8 cellular contexts compared by ENCODE assay signal in the genomic region with DNA sequence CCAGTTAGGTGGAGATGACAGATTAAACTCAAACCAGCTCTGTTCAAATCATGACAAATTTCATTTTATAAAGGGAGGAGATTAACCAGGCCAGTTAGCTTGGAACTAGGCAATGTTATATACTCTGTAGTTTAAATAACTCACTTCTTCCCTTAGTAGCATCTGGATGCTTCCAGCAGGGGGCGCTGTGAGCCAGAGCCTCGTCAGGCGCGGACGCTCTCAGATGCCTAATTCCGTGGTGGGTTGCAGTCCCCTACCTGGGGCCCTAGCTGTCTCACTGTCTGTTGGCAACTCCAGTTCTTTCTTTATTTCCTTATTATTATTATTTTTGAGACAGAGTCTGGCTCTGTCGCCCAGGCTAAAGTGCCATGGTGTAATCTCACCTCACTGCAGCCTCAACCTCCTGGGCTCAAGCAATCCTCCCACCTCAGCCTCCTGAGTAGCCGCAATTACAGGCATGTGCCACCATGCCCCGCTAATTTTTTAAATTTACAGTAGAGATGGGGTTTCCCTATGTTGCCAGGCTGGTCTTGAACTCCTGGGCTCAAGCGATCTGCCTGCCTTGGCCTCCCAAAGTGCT. TPM values are rescaled to one million over a fixed set of nuclear protein-coding genes. Genes with fewer than 3 reads are reported as not detected.
DNase-seq lines count a peak whose midpoint lies in the region; ATAC-seq and TF ChIP-seq lines count a peak whose summit lies in the region.

No MANE protein-coding gene starts in this region.

- 0 out of 2 replicates have a peak, but pooled peaks cover 5% of the 10 kb centered on the region for H3K27me3 ChIP-seq in BJ (ENCODE audit: control insufficient read depth, insufficient read depth, low read length)
- peaks cover 4% of the 10 kb centered on the region for H3K27me3 ChIP-seq in HAP-1 (ENCODE audit: low read depth)
- H3K27me3 ChIP-seq in Panc1 (ENCODE audit: control insufficient read depth, insufficient read depth, low read length), result no peaks in the 10 kb centered on the region; the same call in 1 of the 2 replicates
- peaks cover 15% of the 10 kb centered on the region for H3K27me3 ChIP-seq in osteoblast (ENCODE audit: insufficient read depth, low read length)
- H3K27me3 ChIP-seq in thyroid gland, result no peaks in the 10 kb centered on the region

- no TSS peak for BruUV-seq in Panc1 (replicated peaks; lab: Mats Ljungman, UMichigan)

- H3K79me2 ChIP-seq in osteoblast (ENCODE audit: insufficient read depth, low read length), result no peaks in the 10 kb centered on the region

- no peak overlapping the region for H3K27ac ChIP-seq in Panc1 (ENCODE audit: low read length)
- no peak overlapping the region for H3K27ac ChIP-seq in osteoblast (ENCODE audit: low read depth, low read length)
- no peak overlapping the region for H3K27ac ChIP-seq in thyroid gland

- H3K4me3 ChIP-seq in BJ (ENCODE audit: low read depth, low read length), result no peak overlapping the region
- no peak overlapping the region for H3K4me3 ChIP-seq in HAP-1
- H3K4me3 ChIP-seq in Panc1 (ENCODE audit: low read depth in 2 of 2, low read length in 2 of 2), result no peak overlapping the region
- no peak overlapping the region for H3K4me3 ChIP-seq in osteoblast (ENCODE audit: insufficient read depth, low read length)
- no peak overlapping the region for H3K4me3 ChIP-seq in thyroid gland (replicated peaks in 1 of 3)

- H3K9me3 ChIP-seq in HAP-1 (no peaks in the 10 kb centered on the region), Panc1 (ENCODE audit: control insufficient read depth, insufficient read depth, low read depth, low read length) (no peaks in the 10 kb centered on the region), osteoblast (ENCODE audit: low read depth, low read length) (no peaks in the 10 kb centered on the region), thyroid gland (no peaks in the 10 kb centered on the region)

- in situ Hi-C loops in HAP-1 (cut with MboI; ENCODE audit: low sequenced_read_pairs) (no loop called here), Panc1 (cut with HindIII; ENCODE audit: low pct_unique_long_range_greater_than_20kb, low sequenced_read_pairs) (no loop called here)

- no peaks in the 10 kb centered on the region for H3K36me3 ChIP-seq in BJ (ENCODE audit: control insufficient read depth, insufficient read depth, low read length)
- no peaks in the 10 kb centered on the region for H3K36me3 ChIP-seq in HAP-1 (replicated peaks)
- H3K36me3 ChIP-seq in Panc1 (ENCODE audit: control insufficient read depth, insufficient read depth, low read length), result no peaks in the 10 kb centered on the region
- H3K36me3 ChIP-seq in osteoblast (ENCODE audit: insufficient read depth, low read length), result no peaks in the 10 kb centered on the region
- no peaks in the 10 kb centered on the region for H3K36me3 ChIP-seq in thyroid gland

- no peak overlapping the region for H2AFZ ChIP-seq in osteoblast (ENCODE audit: low read length)

- TF ChIP-seq CTCF in BJ (IDR thresholded peaks at IDR 0.05; ENCODE audit: insufficient read depth, low read depth, low read length) (peak; percentile 88), Panc1 (IDR thresholded peaks at IDR 0.05) (peak; percentile 88), osteoblast (IDR thresholded peaks at IDR 0.05; ENCODE audit: extremely low read depth, low read depth, low read length) (peak; percentile 87), thyroid gland (IDR thresholded peaks at IDR 0.05) (peak; percentile 68 to 88 (median 81))

- H3K4me1 ChIP-seq in HAP-1 (no peaks in the 10 kb centered on the region), Panc1 (ENCODE audit: control insufficient read depth, insufficient read depth, low read length) (no peaks in the 10 kb centered on the region), osteoblast (ENCODE audit: insufficient read depth, low read length) (no peaks in the 10 kb centered on the region), thyroid gland (no peaks in the 10 kb centered on the region)

- ATAC-seq in Panc1, result peak; percentile 87

- WGBS in thyroid gland, 2 donors, result 33 to 35% methylated on average over 10 of the region's 10 CpGs

- POLR2A ChIA-PET in BJ (lab: Charles Lee) (no interaction called here), Panc1 (lab: Charles Lee) (no interaction called here)

- no peak for DNase-seq in BJ (ENCODE audit: low read depth)
- DNase-seq in HAP-1 (ENCODE audit: low spot score in 2 of 2), result peak; percentile 51 to 85
- no peak for DNase-seq in Panc1 (ENCODE audit: low read depth, low spot score)
- peak; percentile 53 for DNase-seq in activated T-helper 1 cell treated with Interleukin-2 at 50 U/mL for 16 hours (ENCODE audit: low read depth)
- peak; percentile 17 for DNase-seq in fibroblast of the conjunctiva (ENCODE audit: low read depth)
- DNase-seq in osteoblast (ENCODE audit: insufficient read length, low spot score, missing footprints), result peak; percentile 88
- peak; percentile 68 to 72 for DNase-seq in thyroid gland
- no peak for DNase-seq in GDM1 (lab: John Stamatoyannopoulos, UW)

- intact Hi-C loops in Panc1 (cut with micrococcal nuclease; ENCODE audit: unreplicated experiment) (no loop called here), thyroid gland (cut with DNase I) (loop anchor here (2.0 kb wide), 1 partner anchor 207 kb away; no protein-coding TSS in a partner anchor)

- TF ChIP-seq POLR2A in thyroid gland (IDR thresholded peaks at IDR 0.05), result no peak

- H3K4me2 ChIP-seq in osteoblast (ENCODE audit: insufficient read depth, low read length), result no peak overlapping the region

- CTCF ChIA-PET in BJ (lab: Yijun Ruan, JAX) (interaction anchor here (0.5 to 7.1 kb wide), 29 partner anchors 9 to 229 kb away, joined by 3 to 134 read pairs (median 5); a partner anchor contains a TSS), Panc1 (lab: Charles Lee) (interaction anchor here (0.5 to 0.6 kb wide), 4 partner anchors 54 to 228 kb away, joined by 3 to 5 read pairs (median 4); no protein-coding TSS in a partner anchor)

- no peaks in the 10 kb centered on the region for H4K20me1 ChIP-seq in osteoblast (ENCODE audit: insufficient read depth, low read length)

RNA-seq across cellular contexts. Expression of a gene that starts 17.3 kb away (rescaled TPM):
- polyA plus RNA-seq in BJ (2011; rRNA removed), result 62.1 and 85.8 TPM in 2 replicates
- polyA minus RNA-seq in BJ (2011; rRNA and poly(A)+ RNA removed), result 21.5 and 28.0 TPM in 2 replicates
- total RNA-seq in Panc1 (2021; ENCODE audit: unreplicated experiment), result not detected
- not detected for polyA plus RNA-seq in Panc1 (2012; ENCODE audit: insufficient read length)
- total RNA-seq in osteoblast, result not detected in 2 replicates
- 1 to 10 TPM in 3 of 4 donors, not detected in 1; 1.3 to 2.1 (median 1.6) TPM for total RNA-seq in thyroid gland

RNA-seq across cellular contexts. Expression of a gene that starts 37.5 kb away (rescaled TPM):
- polyA plus RNA-seq in BJ (2011; rRNA removed), result not detected in 2 replicates
- 0.05 TPM in 1 of 2 replicates, not detected in the other for polyA minus RNA-seq in BJ (2011; rRNA and poly(A)+ RNA removed)
- total RNA-seq in Panc1 (2021; ENCODE audit: unreplicated experiment) (not detected), osteoblast (not detected in 2 replicates), thyroid gland (not detected)
- not detected for polyA plus RNA-seq in Panc1 (2012; ENCODE audit: insufficient read length)

Comparison
In these comparisons a context has a peak if more than half of its experiments do, and no peak if none do; other contexts are left out.
1. DNase-seq: peak in HAP-1 (2 of 2), activated T-helper 1 cell treated with Interleukin-2 at 50 U/mL for 16 hours (single experiment), fibroblast of the conjunctiva (single experiment), osteoblast (single experiment) and thyroid gland (2 of 2); none in BJ (single experiment), Panc1 (single experiment) and GDM1 (single experiment).
2. Peak in every context shown above with its lines, with median percentiles within 50 percentile points of each other: CTCF ChIP-seq.